Comparison of ENCODE assay signal across 23 cellular contexts in genomic region chr12:89324437-89324836, GRCh38. TPM values are rescaled to one million over a fixed set of nuclear protein-coding genes. Genes with fewer than 3 reads are reported as not detected.
DNase-seq lines count a peak whose midpoint lies in the region; ATAC-seq, FAIRE-seq and TF ChIP-seq lines count a peak whose summit lies in the region.
"Had no signal": no experiment of that assay in that cellular context is flagged by ENCODE, and none has a peak within 500 bp of the region (broad histone marks: within the 10 kb centered on the region; RNA-seq: fewer than 3 reads in every experiment).

No MANE protein-coding gene starts in this region.

- H3K27ac ChIP-seq in tibial nerve (peak overlapping the region; percentile 1 to 56 (median 19)), left lung (no peak overlapping the region)
- H3K27ac ChIP-seq: 22Rv1, BLaER1, PC-9, RWPE1 had no signal

- TF ChIP-seq POLR2A in tibial nerve (IDR thresholded peaks at IDR 0.05): no peak
- TF ChIP-seq POLR2A in H54 (IDR thresholded peaks at IDR 0.05; ENCODE audit: low read depth, low read length): no peak

- intact Hi-C loops in activated CD4-positive, alpha-beta T cell treated with anti-CD3 and anti-CD28 coated beads, Interleukin-2, amount 10 ng/mL, durations not matched to agents 24 days and 14 days (cut with micrococcal nuclease): no loop called here
- intact Hi-C loops in activated CD4-positive, alpha-beta T cell treated with anti-CD3 and anti-CD28 coated beads for 36 hours (cut with DNase I, micrococcal nuclease): no loop called here
- intact Hi-C loops in dendritic cell treated with granulocyte-macrophage colony-stimulating factor and Interleukin-4, amounts not matched to agents 40 ng/mL and 50 ng/mL, for 4 days (cut with micrococcal nuclease): no loop called here
- intact Hi-C loops in left lung (cut with DNase I): no loop called here

- H3K4me3 Mint-ChIP-seq in activated CD4-positive, alpha-beta T cell treated with anti-CD3 and anti-CD28 coated beads, Interleukin-2, amount 10 ng/mL, durations not matched to agents 24 days and 14 days: no peak overlapping the region
- no peak overlapping the region for H3K4me3 Mint-ChIP-seq in activated CD4-positive, alpha-beta T cell treated with anti-CD3 and anti-CD28 coated beads for 36 hours
- no peak overlapping the region for H3K4me3 Mint-ChIP-seq in dendritic cell treated with granulocyte-macrophage colony-stimulating factor and Interleukin-4, amounts not matched to agents 40 ng/mL and 50 ng/mL, for 4 days
- peak overlapping the region; percentile 1 for H3K4me3 Mint-ChIP-seq in nephron progenitor cell
- H3K4me3 Mint-ChIP-seq: CD4-positive, alpha-beta T cell had no signal

- H3K27me3 Mint-ChIP-seq in activated CD4-positive, alpha-beta T cell treated with anti-CD3 and anti-CD28 coated beads, Interleukin-2, amount 10 ng/mL, durations not matched to agents 24 days and 14 days: no peaks in the 10 kb centered on the region
- H3K27me3 Mint-ChIP-seq in activated CD4-positive, alpha-beta T cell treated with anti-CD3 and anti-CD28 coated beads for 36 hours: no peaks in the 10 kb centered on the region
- peaks cover 2% of the 10 kb centered on the region for H3K27me3 Mint-ChIP-seq in dendritic cell treated with granulocyte-macrophage colony-stimulating factor and Interleukin-4, amounts not matched to agents 40 ng/mL and 50 ng/mL, for 4 days
- no peaks in the 10 kb centered on the region for H3K27me3 Mint-ChIP-seq in nephron progenitor cell (ENCODE audit: low read depth, poor library complexity)
- H3K27me3 Mint-ChIP-seq: CD4-positive, alpha-beta T cell had no signal

- peak; percentile 41 for DNase-seq in activated CD4-positive, alpha-beta T cell treated with anti-CD3 and anti-CD28 coated beads, Interleukin-2, amount 10 ng/mL, durations not matched to agents 24 days and 14 days
- no peak for DNase-seq in activated CD4-positive, alpha-beta T cell treated with anti-CD3 and anti-CD28 coated beads for 36 hours
- no peak for DNase-seq in nephron progenitor cell
- DNase-seq in tibial nerve (ENCODE audit: low spot score in 2 of 2): no peak
- no peak for DNase-seq in left lung
- DNase-seq in retina: no peak
- no peak for DNase-seq in H54 (ENCODE audit: insufficient read length, low spot score)
- DNase-seq: ACHN; CD4-positive, alpha-beta T cell; COR-L47; DMS79; IMR-90; NCI-H1417 treated with DMSO at 0.1 percent for 48 hours; NCI-H187; NCI-H446 treated with DMSO at 0.1 percent for 48 hours; NCI-H526 treated with DMSO at 0.1 percent for 48 hours; PC-9; SHP77 treated with DMSO at 0.1 percent for 48 hours had no signal

- no peak for ATAC-seq in activated CD4-positive, alpha-beta T cell treated with anti-CD3 and anti-CD28 coated beads for 36 hours
- ATAC-seq in left lung: no peak

- H3K27me3 ChIP-seq in tibial nerve (no peaks in the 10 kb centered on the region), left lung (no peaks in the 10 kb centered on the region)
- H3K27me3 ChIP-seq: BLaER1 had no signal

- H3K9me3 ChIP-seq in tibial nerve (no peaks in the 10 kb centered on the region), left lung (no peaks in the 10 kb centered on the region)
- H3K9me3 ChIP-seq: BLaER1 had no signal

- H3K9me3 Mint-ChIP-seq in activated CD4-positive, alpha-beta T cell treated with anti-CD3 and anti-CD28 coated beads, Interleukin-2, amount 10 ng/mL, durations not matched to agents 24 days and 14 days: no peaks in the 10 kb centered on the region
- peaks cover 2% of the 10 kb centered on the region for H3K9me3 Mint-ChIP-seq in activated CD4-positive, alpha-beta T cell treated with anti-CD3 and anti-CD28 coated beads for 36 hours (ENCODE audit: low read depth)
- no peaks in the 10 kb centered on the region for H3K9me3 Mint-ChIP-seq in dendritic cell treated with granulocyte-macrophage colony-stimulating factor and Interleukin-4, amounts not matched to agents 40 ng/mL and 50 ng/mL, for 4 days
- peaks cover 4% of the 10 kb centered on the region for H3K9me3 Mint-ChIP-seq in nephron progenitor cell

- WGBS in tibial nerve, 2 donors: 61 to 69% methylated on average over 7 of the region's 7 CpGs

- no peaks in the 10 kb centered on the region for H3K36me3 Mint-ChIP-seq in activated CD4-positive, alpha-beta T cell treated with anti-CD3 and anti-CD28 coated beads, Interleukin-2, amount 10 ng/mL, durations not matched to agents 24 days and 14 days (ENCODE audit: low read depth)
- no peaks in the 10 kb centered on the region for H3K36me3 Mint-ChIP-seq in activated CD4-positive, alpha-beta T cell treated with anti-CD3 and anti-CD28 coated beads for 36 hours (ENCODE audit: low read depth)
- no peaks in the 10 kb centered on the region for H3K36me3 Mint-ChIP-seq in dendritic cell treated with granulocyte-macrophage colony-stimulating factor and Interleukin-4, amounts not matched to agents 40 ng/mL and 50 ng/mL, for 4 days (ENCODE audit: low read depth)
- H3K36me3 Mint-ChIP-seq in nephron progenitor cell (ENCODE audit: low read depth): peaks cover 3% of the 10 kb centered on the region

- H3K36me3 ChIP-seq in tibial nerve: no peaks in the 10 kb centered on the region
- H3K36me3 ChIP-seq in left lung: no peaks in the 10 kb centered on the region
- H3K36me3 ChIP-seq: BLaER1 had no signal

- peaks cover 0 to 47% (median 12%) of the 10 kb centered on the region in 4 donors for H3K4me1 ChIP-seq in tibial nerve
- H3K4me1 ChIP-seq in left lung: peaks cover 4 to 5% of the 10 kb centered on the region in 2 donors
- H3K4me1 ChIP-seq: BLaER1 had no signal

- POLR2A ChIA-PET in activated CD4-positive, alpha-beta T cell treated with anti-CD3 and anti-CD28 coated beads for 36 hours (lab: Charles Lee): no interaction called here

- CTCF ChIA-PET in activated CD4-positive, alpha-beta T cell treated with anti-CD3 and anti-CD28 coated beads for 36 hours (lab: Charles Lee): no interaction called here

- H3K27ac Mint-ChIP-seq in activated CD4-positive, alpha-beta T cell treated with anti-CD3 and anti-CD28 coated beads, Interleukin-2, amount 10 ng/mL, durations not matched to agents 24 days and 14 days: no peak overlapping the region
- H3K27ac Mint-ChIP-seq in activated CD4-positive, alpha-beta T cell treated with anti-CD3 and anti-CD28 coated beads for 36 hours: no peak overlapping the region
- peak overlapping the region; percentile 1 for H3K27ac Mint-ChIP-seq in dendritic cell treated with granulocyte-macrophage colony-stimulating factor and Interleukin-4, amounts not matched to agents 40 ng/mL and 50 ng/mL, for 4 days
- peak overlapping the region; percentile 96 for H3K27ac Mint-ChIP-seq in nephron progenitor cell
- H3K27ac Mint-ChIP-seq: CD4-positive, alpha-beta T cell had no signal

- TF ChIP-seq EP300 in tibial nerve (IDR thresholded peaks at IDR 0.05): no peak

- no peak overlapping the region for H3K4me3 ChIP-seq in tibial nerve
- no peak overlapping the region for H3K4me3 ChIP-seq in left lung
- H3K4me3 ChIP-seq: BLaER1, PC-9 had no signal

- H3K4me1 Mint-ChIP-seq in activated CD4-positive, alpha-beta T cell treated with anti-CD3 and anti-CD28 coated beads, Interleukin-2, amount 10 ng/mL, durations not matched to agents 24 days and 14 days: peaks cover 15% of the 10 kb centered on the region
- H3K4me1 Mint-ChIP-seq in activated CD4-positive, alpha-beta T cell treated with anti-CD3 and anti-CD28 coated beads for 36 hours: peaks cover 8% of the 10 kb centered on the region
- peaks cover 33% of the 10 kb centered on the region for H3K4me1 Mint-ChIP-seq in dendritic cell treated with granulocyte-macrophage colony-stimulating factor and Interleukin-4, amounts not matched to agents 40 ng/mL and 50 ng/mL, for 4 days (ENCODE audit: low read depth)
- H3K4me1 Mint-ChIP-seq in nephron progenitor cell: peaks cover 97% of the 10 kb centered on the region

- no peak for FAIRE-seq in H54 (lab: Jason Lieb, UNC)
- FAIRE-seq: HTR-8/SVneo had no signal

- no peak for TF ChIP-seq CTCF in nephron progenitor cell (IDR thresholded peaks at IDR 0.05)
- TF ChIP-seq CTCF in tibial nerve (IDR thresholded peaks at IDR 0.05): no peak
- no peak for TF ChIP-seq CTCF in left lung (IDR thresholded peaks at IDR 0.05)

RNA-seq across cellular contexts. Expression of gene DUSP6, which starts 27.9 kb away (rescaled TPM):
- total RNA-seq in activated CD4-positive, alpha-beta T cell treated with anti-CD3 and anti-CD28 coated beads, Interleukin-2, amount 10 ng/mL, durations not matched to agents 24 days and 14 days: 95.5 and 96.7 TPM in 2 replicates
- 10 to 100 TPM; 49.9 to 60.9 TPM for total RNA-seq in activated CD4-positive, alpha-beta T cell treated with anti-CD3 and anti-CD28 coated beads for 36 hours
- total RNA-seq in tibial nerve (10 to 100 TPM; 66.5 to 85.2 (median 72.8) TPM), left lung (100 to 1,000 TPM; 115 to 147 TPM)

Comparison
In these comparisons a context has a peak if more than half of its experiments do, and no peak if none do; other contexts are left out.
1. H3K27ac Mint-ChIP-seq: peak in dendritic cell treated with granulocyte-macrophage colony-stimulating factor and Interleukin-4, amounts not matched to agents 40 ng/mL and 50 ng/mL, for 4 days (single experiment) and nephron progenitor cell (single experiment); none in activated CD4-positive, alpha-beta T cell treated with anti-CD3 and anti-CD28 coated beads, Interleukin-2, amount 10 ng/mL, durations not matched to agents 24 days and 14 days (single experiment) and activated CD4-positive, alpha-beta T cell treated with anti-CD3 and anti-CD28 coated beads for 36 hours (single experiment).
2. H3K27ac ChIP-seq: peak in tibial nerve (4 of 4); none in left lung (0 of 2).